1 cellular context compared by ENCODE assay signal in genomic region chr1:6560267-6560666, GRCh38.
TF ChIP-seq lines count a peak whose summit lies in the region.

No MANE protein-coding gene starts in this region.

TF ChIP-seq in GM23338, 12 proteins besides CTCF, POLR2A, EP300 and RAD21:
- TF ChIP-seq JUNB (IDR thresholded peaks at IDR 0.05; ENCODE audit: unreplicated experiment): no peak
- TF ChIP-seq REST (IDR thresholded peaks at IDR 0.05; ENCODE audit: unreplicated experiment): no peak
- no peak for TF ChIP-seq EZH2 (IDR thresholded peaks at IDR 0.05; ENCODE audit: low read depth, unreplicated experiment)
- no peak for TF ChIP-seq ZNF462 (CRISPR knock-in tag; IDR thresholded peaks at IDR 0.05)
- TF ChIP-seq POLR2AphosphoS5 (IDR thresholded peaks at IDR 0.05; ENCODE audit: low read depth): no peak
- no peak for TF ChIP-seq STAT1 (IDR thresholded peaks at IDR 0.05; ENCODE audit: unreplicated experiment)
- no peak for TF ChIP-seq NANOG (IDR thresholded peaks at IDR 0.05; ENCODE audit: borderline replicate concordance)
- TF ChIP-seq ZNF331 (CRISPR knock-in tag; IDR thresholded peaks at IDR 0.05; ENCODE audit: low read depth): no peak
- TF ChIP-seq ETS1 (IDR thresholded peaks at IDR 0.05): no peak
- TF ChIP-seq EZH2phosphoT487 (IDR thresholded peaks at IDR 0.05; ENCODE audit: unreplicated experiment): no peak
- TF ChIP-seq CREB1 (CRISPR knock-in tag; IDR thresholded peaks at IDR 0.05; ENCODE audit: low read depth): no peak
- TF ChIP-seq ZNF114 (CRISPR knock-in tag; IDR thresholded peaks at IDR 0.05): no peak
